In genomic region chr9:124133752-124134151, GRCh38 we compare ENCODE assay signal across 8 cellular contexts.
DNase-seq lines count a peak whose midpoint lies in the region; ATAC-seq and TF ChIP-seq lines count a peak whose summit lies in the region.

No MANE protein-coding gene starts in this region.

- no peaks in the 10 kb centered on the region for H3K9me3 Mint-ChIP-seq in stimulated activated effector memory CD8-positive, alpha-beta T cell treated with anti-CD3 and anti-CD28 coated beads, Interleukin-12 subunit alpha, Interleukin-12 subunit beta, amount 100 ng/mL, for 72 hours

- ATAC-seq in stimulated activated effector memory CD8-positive, alpha-beta T cell treated with anti-CD3 and anti-CD28 coated beads, Interleukin-12 subunit alpha, Interleukin-12 subunit beta, amount 100 ng/mL, for 72 hours, result peak; percentile 36
- ATAC-seq in HG02571 (IDR thresholded peaks at IDR 0.05; ENCODE audit: unreplicated experiment) (no peak), GM18517 (IDR thresholded peaks at IDR 0.05; ENCODE audit: unreplicated experiment) (no peak)

- no peaks in the 10 kb centered on the region for H3K4me1 Mint-ChIP-seq in stimulated activated effector memory CD8-positive, alpha-beta T cell treated with anti-CD3 and anti-CD28 coated beads, Interleukin-12 subunit alpha, Interleukin-12 subunit beta, amount 100 ng/mL, for 72 hours

- intact Hi-C loops in head of caudate nucleus (cut with DNase I), result no loop called here

- CTCF ChIA-PET in AG04449 (lab: Yijun Ruan, JAX), result interaction anchor here (0.7 to 3.5 kb wide), 5 partner anchors 8 to 214 kb away, joined by 4 to 25 read pairs (median 5); no protein-coding TSS in a partner anchor

- TF ChIP-seq CTCF in AG04449 (IDR thresholded peaks at IDR 0.05; ENCODE audit: insufficient read depth, low read length, missing control alignments) (peak; percentile 47), GM12864 (IDR thresholded peaks at IDR 0.05; ENCODE audit: low read depth, low read length, missing control alignments) (peak; percentile 77)

- POLR2A ChIA-PET in AG04449 (lab: Yijun Ruan, JAX), result no interaction called here

- H3K36me3 Mint-ChIP-seq in stimulated activated effector memory CD8-positive, alpha-beta T cell treated with anti-CD3 and anti-CD28 coated beads, Interleukin-12 subunit alpha, Interleukin-12 subunit beta, amount 100 ng/mL, for 72 hours, result no peaks in the 10 kb centered on the region

- H3K4me3 Mint-ChIP-seq in stimulated activated effector memory CD8-positive, alpha-beta T cell treated with anti-CD3 and anti-CD28 coated beads, Interleukin-12 subunit alpha, Interleukin-12 subunit beta, amount 100 ng/mL, for 72 hours, result no peak overlapping the region

- H3K4me3 ChIP-seq in AG04449 (ENCODE audit: low read depth, low read length), result no peak overlapping the region
- H3K4me3 ChIP-seq in GM12864 (ENCODE audit: low read depth, low read length), result no peak overlapping the region

- DNase-seq in AG04449 (ENCODE audit: low read depth, low spot score) (no peak), GM12864 (ENCODE audit: low read depth) (peak; percentile 55), RPMI8226 (peak; percentile 54), head of caudate nucleus (peak in 41 of 42 donors; percentile 4 to 79 (median 52)), HPDE6-E6E7 (ENCODE audit: extremely low spot score) (no peak)
- DNase-seq in stimulated activated effector memory CD8-positive, alpha-beta T cell treated with anti-CD3 and anti-CD28 coated beads, Interleukin-12 subunit alpha, Interleukin-12 subunit beta, amount 100 ng/mL, for 72 hours (ENCODE audit: low spot score in 2 of 2), result no peak

- no peak overlapping the region for H3K27ac Mint-ChIP-seq in stimulated activated effector memory CD8-positive, alpha-beta T cell treated with anti-CD3 and anti-CD28 coated beads, Interleukin-12 subunit alpha, Interleukin-12 subunit beta, amount 100 ng/mL, for 72 hours

Comparison
In these comparisons a context has a peak if more than half of its experiments do, and no peak if none do; other contexts are left out.
1. DNase-seq: peak in GM12864 (single experiment), RPMI8226 (single experiment) and head of caudate nucleus (41 of 42); none in AG04449 (single experiment), stimulated activated effector memory CD8-positive, alpha-beta T cell treated with anti-CD3 and anti-CD28 coated beads, Interleukin-12 subunit alpha, Interleukin-12 subunit beta, amount 100 ng/mL, for 72 hours (0 of 2) and HPDE6-E6E7 (single experiment).